ENCODE assay signal across 14 cellular contexts in the genomic region with DNA sequence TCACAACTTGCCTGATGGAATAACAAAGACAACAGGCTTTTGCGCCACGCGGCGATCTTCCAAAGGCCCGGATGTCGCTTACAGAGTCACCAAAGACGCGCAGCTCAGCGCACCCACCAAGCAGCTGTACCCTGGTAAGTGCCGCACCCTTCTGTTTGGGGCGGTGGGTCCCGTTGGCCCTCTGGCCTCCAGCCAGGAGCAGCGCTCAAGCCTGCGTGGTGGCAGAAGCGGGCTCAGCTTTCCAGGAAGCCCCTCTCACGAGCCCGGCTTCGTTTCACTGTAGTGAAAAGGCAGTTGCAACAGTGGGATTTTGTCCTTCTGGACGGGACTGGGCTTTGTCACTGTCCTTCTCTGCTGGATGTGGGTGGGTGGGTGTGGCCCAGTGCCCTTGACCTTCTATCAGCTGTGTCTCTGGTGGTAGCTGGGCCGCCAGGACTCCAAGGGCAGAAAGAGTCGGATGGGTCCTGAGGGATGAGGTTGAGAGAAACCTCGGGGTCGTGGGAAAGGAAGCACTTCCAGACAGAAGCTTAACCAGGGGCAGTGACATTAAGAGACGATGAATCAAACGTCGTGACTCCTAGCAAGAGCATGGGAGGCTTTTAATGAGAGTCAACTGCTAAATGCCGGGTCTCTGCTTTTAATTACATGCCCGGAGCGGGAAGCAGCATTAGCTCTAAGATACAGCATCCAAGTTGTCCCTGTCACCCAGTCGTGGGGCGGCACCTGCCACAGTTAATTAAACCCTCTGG. TPM values are rescaled to one million over a fixed set of nuclear protein-coding genes. Genes with fewer than 3 reads are reported as not detected.
DNase-seq lines count a peak whose midpoint lies in the region; FAIRE-seq and TF ChIP-seq lines count a peak whose summit lies in the region.
"Had no signal": no experiment of that assay in that cellular context is flagged by ENCODE, and none has a peak within 500 bp of the region (broad histone marks: within the 10 kb centered on the region; RNA-seq: fewer than 3 reads in every experiment).

No MANE protein-coding gene starts in this region.

- peaks cover 18% of the 10 kb centered on the region for H3K27me3 Mint-ChIP-seq in HFFc6 (ENCODE audit: insufficient read depth)

- H3K9me3 Mint-ChIP-seq in HFFc6, result no peaks in the 10 kb centered on the region
- H3K9me3 Mint-ChIP-seq: activated CD8-positive, alpha-beta T cell treated with anti-CD3 and anti-CD28 coated beads for 36 hours had no signal

- H3K4me1 ChIP-seq in fibroblast of lung (ENCODE audit: control insufficient read depth, extremely low read depth, insufficient read depth, low read length), result peaks cover 15% of the 10 kb centered on the region
- peaks cover 4% of the 10 kb centered on the region for H3K4me1 ChIP-seq in smooth muscle cell (ENCODE audit: low read depth)
- H3K4me1 ChIP-seq: prostate gland had no signal

- H3K4me1 Mint-ChIP-seq in HFFc6 (ENCODE audit: low read depth), result peaks cover 35% of the 10 kb centered on the region

- H3F3A ChIP-seq in smooth muscle cell (ENCODE audit: low read depth), result peaks cover 80% of the 10 kb centered on the region

- H3K9ac ChIP-seq in fibroblast of lung (ENCODE audit: insufficient read depth, low read length) (peak overlapping the region; percentile 13), smooth muscle cell (ENCODE audit: low read depth) (peak overlapping the region; percentile 84)

- H3K27me3 ChIP-seq in fibroblast of lung (ENCODE audit: control insufficient read depth, insufficient read depth, low read length) (no peaks in the 10 kb centered on the region), smooth muscle cell (ENCODE audit: low read depth) (no peaks in the 10 kb centered on the region)

- H3K9me3 ChIP-seq in fibroblast of lung (ENCODE audit: control insufficient read depth, insufficient read depth, low read depth, low read length) (no peaks in the 10 kb centered on the region), smooth muscle cell (replicated peaks; ENCODE audit: low read depth) (no peaks in the 10 kb centered on the region)
- H3K9me3 ChIP-seq: prostate gland had no signal

- H2AFZ ChIP-seq in fibroblast of lung (ENCODE audit: low read length) (no peak overlapping the region), smooth muscle cell (ENCODE audit: low read depth) (no peak overlapping the region)

- no peak overlapping the region for H3K4me3 ChIP-seq in fibroblast of lung (replicated peaks in 1 of 4; ENCODE audit: control extremely low read depth in 1 of 4, insufficient read depth in 1 of 4, low read depth in 3 of 4, low read length in 4 of 4)
- no peak overlapping the region for H3K4me3 ChIP-seq in smooth muscle cell
- H3K4me3 ChIP-seq: prostate gland had no signal

- FAIRE-seq in RCC 7860 (lab: Jason Lieb, UNC), result no peak
- FAIRE-seq: endothelial cell of umbilical vein had no signal

- TF ChIP-seq CTCF in HFFc6 (IDR thresholded peaks at IDR 0.05) (no peak), fibroblast of lung (conservative IDR thresholded peaks at IDR 0.05 in 1 of 2, IDR thresholded peaks at IDR 0.05 in 1 of 2; ENCODE audit: low read depth in 1 of 2, low read length in 2 of 2) (no peak), smooth muscle cell (IDR thresholded peaks at IDR 0.05; ENCODE audit: borderline replicate concordance, insufficient read depth, poor library complexity, severe bottlenecking) (no peak)

- peak overlapping the region; percentile 86 for H3K27ac Mint-ChIP-seq in HFFc6
- H3K27ac Mint-ChIP-seq: activated CD8-positive, alpha-beta T cell treated with anti-CD3 and anti-CD28 coated beads for 36 hours had no signal

- 47% methylated on average over 31 of the region's 31 CpGs for WGBS in smooth muscle cell (ENCODE audit: low lambda C conversion rate)

- DNase-seq in HFFc6, result peak; percentile 59
- DNase-seq in fibroblast of lung (ENCODE audit: low read depth in 2 of 2), result peak in 1 of 2 donors; percentile 30
- DNase-seq in left kidney (ENCODE audit: low read depth, low spot score), result peak; percentile 47
- no peak for DNase-seq in smooth muscle cell (lab: John Stamatoyannopoulos, UW; ENCODE audit: unreplicated experiment)
- DNase-seq in RCC 7860 (ENCODE audit: low spot score), result no peak
- no peak for DNase-seq in stimulated activated CD4-positive, alpha-beta T cell treated with anti-CD3 and anti-CD28 coated beads, Interleukin-4, amount 100 ng/mL, for 24 hours
- DNase-seq in putamen (ENCODE audit: low spot score), result no peak
- DNase-seq: activated CD8-positive, alpha-beta T cell treated with anti-CD3 and anti-CD28 coated beads for 36 hours; C1 segment of cervical spinal cord; NCI-H1930; NCI-H510A; PC-3 had no signal

- H3K36me3 ChIP-seq in fibroblast of lung (ENCODE audit: control insufficient read depth, insufficient read depth, low read length), result peaks cover 26% of the 10 kb centered on the region
- H3K36me3 ChIP-seq in smooth muscle cell (ENCODE audit: low read depth), result peaks cover 10% of the 10 kb centered on the region
- H3K36me3 ChIP-seq: prostate gland had no signal

- H4K20me1 ChIP-seq in fibroblast of lung (ENCODE audit: control insufficient read depth, extremely low read depth, insufficient read depth, low read length), result peaks cover 3% of the 10 kb centered on the region
- H4K20me1 ChIP-seq in smooth muscle cell (ENCODE audit: low read depth), result peaks cover 100% of the 10 kb centered on the region

- H3K79me2 ChIP-seq in fibroblast of lung (ENCODE audit: control insufficient read depth, insufficient read depth, low read length), result peaks cover 42% of the 10 kb centered on the region
- H3K79me2 ChIP-seq in smooth muscle cell (ENCODE audit: low read depth), result peaks cover 100% of the 10 kb centered on the region

- peak overlapping the region; percentile 56 for H3K4me3 Mint-ChIP-seq in HFFc6
- H3K4me3 Mint-ChIP-seq: activated CD8-positive, alpha-beta T cell treated with anti-CD3 and anti-CD28 coated beads for 36 hours had no signal

- peaks cover 24% of the 10 kb centered on the region for H3K36me3 Mint-ChIP-seq in HFFc6 (ENCODE audit: low read depth)

- H3K4me2 ChIP-seq in fibroblast of lung (ENCODE audit: extremely low read depth, insufficient read depth, low read length) (no peak overlapping the region), smooth muscle cell (peak overlapping the region; percentile 67)

- H3K27ac ChIP-seq in fibroblast of lung (ENCODE audit: insufficient read depth, low read length) (peak overlapping the region; percentile 19), smooth muscle cell (ENCODE audit: low read depth) (peak overlapping the region; percentile 96)
- H3K27ac ChIP-seq: prostate gland had no signal

RNA-seq across cellular contexts. Expression of a gene that starts 49.5 kb away (rescaled TPM):
- total RNA-seq in HFFc6 (2021; fragmentation: NEBNext Ultra II Directional; extraction: Animal tissue kit (Norgen Biotek cat#: 25700)), result 100 to 1,000 TPM; 196 to 308 (median 225) TPM
- total RNA-seq in fibroblast of lung (63.7 and 72.8 TPM in 2 replicates), smooth muscle cell (1,084 and 1,167 TPM in 2 replicates)
- polyA plus RNA-seq in fibroblast of lung (83.9 and 109 TPM in 2 replicates), smooth muscle cell (1,100 and 1,443 TPM in 2 replicates)
- 164 and 250 TPM in 2 replicates for polyA plus RNA-seq in fibroblast of lung (2012)
- 171 and 250 TPM in 2 replicates for polyA minus RNA-seq in fibroblast of lung (ENCODE audit: low replicate concordance)

Comparison
In these comparisons a context has a peak if more than half of its experiments do, and no peak if none do; other contexts are left out.
1. DNase-seq: peak in HFFc6 (single experiment) and left kidney (single experiment); none in smooth muscle cell (single experiment), RCC 7860 (single experiment), stimulated activated CD4-positive, alpha-beta T cell treated with anti-CD3 and anti-CD28 coated beads, Interleukin-4, amount 100 ng/mL, for 24 hours (single experiment) and putamen (single experiment).